ENCODE assay signal across 8 cellular contexts in genomic region chr15:38683382-38684242, GRCh38.
DNase-seq lines count a peak whose midpoint lies in the region; ATAC-seq, FAIRE-seq and TF ChIP-seq lines count a peak whose summit lies in the region.

No MANE protein-coding gene starts in this region.

- H3K9me3 ChIP-seq in OCI-LY3 (ENCODE audit: insufficient read depth, low read length) (no peaks in the 10 kb centered on the region), pancreas (no peaks in the 10 kb centered on the region), aorta (ENCODE audit: control insufficient read depth, low read length) (no peaks in the 10 kb centered on the region)

- no peaks in the 10 kb centered on the region for H3K27me3 Mint-ChIP-seq in activated T-cell treated with anti-CD3 and anti-CD28 coated beads, Interleukin-2, amount 50 U/mL, for 4 hours (ENCODE audit: low read depth)

- H3K27ac ChIP-seq in OCI-LY3 (ENCODE audit: low read length) (peak overlapping the region; percentile 53), pancreas (no peak overlapping the region), aorta (ENCODE audit: low read depth in 1 of 2, low read length in 2 of 2) (no peak overlapping the region)

- H2AFZ ChIP-seq in OCI-LY3 (ENCODE audit: low read depth, low read length) = no peak overlapping the region

- H3K9ac ChIP-seq in OCI-LY3 (ENCODE audit: low read length) = no peak overlapping the region

- peaks cover 75% of the 10 kb centered on the region for H3K4me1 Mint-ChIP-seq in activated T-cell treated with anti-CD3 and anti-CD28 coated beads, Interleukin-2, amount 50 U/mL, for 4 hours (ENCODE audit: low read depth)

- H3K4me3 Mint-ChIP-seq in activated T-cell treated with anti-CD3 and anti-CD28 coated beads, Interleukin-2, amount 50 U/mL, for 4 hours = no peak overlapping the region

- H3K4me3 ChIP-seq in BJ (ENCODE audit: low read depth, low read length) (no peak overlapping the region), OCI-LY3 (ENCODE audit: low read length) (no peak overlapping the region), fibroblast of the aortic adventitia (ENCODE audit: low read depth, low read length) (no peak overlapping the region), pancreas (no peak overlapping the region), aorta (ENCODE audit: low read length in 2 of 2) (no peak overlapping the region)

- no peaks in the 10 kb centered on the region for H4K20me1 ChIP-seq in OCI-LY3 (ENCODE audit: insufficient read depth, low read length)

- intact Hi-C loops in pancreas (cut with DNase I) (loop anchor here in 1 of 3 donors (5.0 to 10.0 kb wide), 3 partner anchors 121 to 239 kb away; partner anchors contain the start of gene RASGRP1), aorta (cut with DNase I) (loop anchor here in 1 of 2 donors (2.0 to 5.0 kb wide), 2 partner anchors 211 to 243 kb away; no protein-coding TSS in a partner anchor)

- POLR2A ChIA-PET in BJ (lab: Charles Lee) = interaction anchor here (0.5 kb wide), 1 partner anchor 202 kb away, joined by 3 read pairs; no protein-coding TSS in a partner anchor

- H3K79me2 ChIP-seq in OCI-LY3 (ENCODE audit: low read length) = no peaks in the 10 kb centered on the region

- DNase-seq in BJ (ENCODE audit: low read depth) (no peak), fibroblast of the aortic adventitia (ENCODE audit: low read depth) (peak; percentile 69), pancreas (peak in 5 of 6 donors; percentile 41 to 70 (median 52)), aorta (peak in 1 of 2 donors; percentile 65)
- DNase-seq in activated T-cell treated with anti-CD3 and anti-CD28 coated beads, Interleukin-2, amount 50 U/mL, for 4 hours = peak; percentile 67

- H3K4me2 ChIP-seq in OCI-LY3 (ENCODE audit: low read length) = peak overlapping the region; percentile 16

- no peaks in the 10 kb centered on the region for H3K9me3 Mint-ChIP-seq in activated T-cell treated with anti-CD3 and anti-CD28 coated beads, Interleukin-2, amount 50 U/mL, for 4 hours

- peak; percentile 88 for ATAC-seq in GM18868 (IDR thresholded peaks at IDR 0.05; ENCODE audit: unreplicated experiment)
- ATAC-seq in HG03139 (IDR thresholded peaks at IDR 0.05; ENCODE audit: unreplicated experiment) = peak; percentile 66
- ATAC-seq in activated T-cell treated with anti-CD3 and anti-CD28 coated beads, Interleukin-2, amount 50 U/mL, for 4 hours = peak; percentile 73 to 75
- ATAC-seq in pancreas = peak; percentile 84 to 99 (median 96)
- peak; percentile 66 for ATAC-seq in aorta (ENCODE audit: low FRiP score)

- FAIRE-seq in pancreas (lab: Jason Lieb, UNC) = peak; percentile 20

- TF ChIP-seq CTCF in BJ (IDR thresholded peaks at IDR 0.05; ENCODE audit: insufficient read depth, low read depth, low read length) (peak; percentile 78), OCI-LY3 (IDR thresholded peaks at IDR 0.05; ENCODE audit: low read depth, low read length) (peak; percentile 93), fibroblast of the aortic adventitia (IDR thresholded peaks at IDR 0.05; ENCODE audit: insufficient read depth, low read length) (peak; percentile 81), pancreas (IDR thresholded peaks at IDR 0.05) (peak; percentile 36 to 66 (median 60))

- no peaks in the 10 kb centered on the region for H3K36me3 Mint-ChIP-seq in activated T-cell treated with anti-CD3 and anti-CD28 coated beads, Interleukin-2, amount 50 U/mL, for 4 hours (ENCODE audit: insufficient read depth)

- H3K27me3 ChIP-seq in BJ (ENCODE audit: control insufficient read depth, insufficient read depth, low read length) (no peaks in the 10 kb centered on the region), OCI-LY3 (ENCODE audit: low read depth, low read length) (no peaks in the 10 kb centered on the region), pancreas (no peaks in the 10 kb centered on the region), aorta (ENCODE audit: control insufficient read depth in 1 of 2, insufficient read depth in 2 of 2, low read length in 1 of 2) (peaks cover 0 to 2% of the 10 kb centered on the region in 2 donors)

- no peaks in the 10 kb centered on the region for H3K36me3 ChIP-seq in BJ (ENCODE audit: control insufficient read depth, insufficient read depth, low read length)
- no peaks in the 10 kb centered on the region for H3K36me3 ChIP-seq in OCI-LY3 (replicated peaks; ENCODE audit: low read depth, low read length)
- H3K36me3 ChIP-seq in pancreas = no peaks in the 10 kb centered on the region
- H3K36me3 ChIP-seq in aorta (ENCODE audit: control insufficient read depth in 1 of 2, insufficient read depth in 2 of 2, low read length in 1 of 2) = no peaks in the 10 kb centered on the region

- CTCF ChIA-PET in BJ (lab: Yijun Ruan, JAX) = interaction anchor here (0.6 to 3.2 kb wide), 46 partner anchors 7 to 690 kb away, joined by 3 to 83 read pairs (median 4); partner anchors contain the start of genes FAM98B and RASGRP1

- WGBS in pancreas, 2 donors = 64 to 73% methylated on average over 2 of the region's 2 CpGs
- WGBS in aorta, 2 donors = 83 to 88% methylated on average over 2 of the region's 2 CpGs

- H3K4me1 ChIP-seq in OCI-LY3 (ENCODE audit: low read length) (peaks cover 88% of the 10 kb centered on the region), pancreas (no peaks in the 10 kb centered on the region), aorta (ENCODE audit: control insufficient read depth in 1 of 2, insufficient read depth in 2 of 2, low read length in 2 of 2) (no peaks in the 10 kb centered on the region)
